ENCODE assay signal across 21 cellular contexts in the genomic region with DNA sequence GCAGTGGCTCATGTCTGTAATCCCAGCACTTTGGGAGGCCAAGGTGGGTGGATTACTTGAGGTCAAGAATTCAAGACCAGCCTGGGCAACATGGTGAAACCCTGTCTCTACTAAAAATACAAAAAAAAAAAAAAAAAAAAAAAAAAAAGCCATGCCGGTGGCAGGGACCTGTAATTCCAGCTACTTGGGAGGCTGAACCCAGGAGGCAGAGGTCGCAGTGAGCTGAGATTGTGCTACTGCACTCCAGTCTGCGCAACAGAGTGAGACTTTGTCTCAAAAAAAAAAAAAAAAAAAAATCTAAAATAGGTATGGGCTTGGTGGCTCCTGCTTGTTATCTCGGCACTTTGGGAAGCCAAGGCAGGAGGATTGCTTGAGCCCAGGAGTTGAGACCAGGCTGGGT. TPM values are rescaled to one million over a fixed set of nuclear protein-coding genes. Genes with fewer than 3 reads are reported as not detected.
"Had no signal": no experiment of that assay in that cellular context is flagged by ENCODE, and none has a peak within 500 bp of the region (broad histone marks: within the 10 kb centered on the region; RNA-seq: fewer than 3 reads in every experiment).

No MANE protein-coding gene starts in this region.

RNA-seq across cellular contexts. Expression of gene STING1, which starts 2.8 kb away (rescaled TPM):
- total RNA-seq: progenitor cell of endocrine pancreas had no signal

RNA-seq across cellular contexts. Expression of gene SMIM33, which starts 8.9 kb away (rescaled TPM):
- total RNA-seq: left lung; lower leg skin; lung; mesothelial cell of epicardium; mononuclear cell; natural killer cell treated with Interleukin-12 subunit alpha and Interleukin-12 subunit beta and Interleukin-15 and Interleukin-18, amount 100 ng/mL, for 72 hours; omental fat pad; ovary; progenitor cell of endocrine pancreas; renal cortical epithelial cell; right atrium auricular region; right lobe of liver; skeletal muscle tissue; smooth muscle cell; subcutaneous adipose tissue; suprapubic skin; thoracic aorta; ureter; uterus had no signal
- polyA plus RNA-seq: immature natural killer cell, neural cell, ovary, smooth muscle cell had no signal

RNA-seq across cellular contexts. Expression of gene ECSCR, which starts 17.2 kb away (rescaled TPM):
- total RNA-seq: mesothelial cell of epicardium; mononuclear cell; natural killer cell treated with Interleukin-12 subunit alpha and Interleukin-12 subunit beta and Interleukin-15 and Interleukin-18, amount 100 ng/mL, for 72 hours; progenitor cell of endocrine pancreas; smooth muscle cell had no signal
- polyA plus RNA-seq: neural cell had no signal
